ENCODE assay signal across 21 cellular contexts in the genomic region with DNA sequence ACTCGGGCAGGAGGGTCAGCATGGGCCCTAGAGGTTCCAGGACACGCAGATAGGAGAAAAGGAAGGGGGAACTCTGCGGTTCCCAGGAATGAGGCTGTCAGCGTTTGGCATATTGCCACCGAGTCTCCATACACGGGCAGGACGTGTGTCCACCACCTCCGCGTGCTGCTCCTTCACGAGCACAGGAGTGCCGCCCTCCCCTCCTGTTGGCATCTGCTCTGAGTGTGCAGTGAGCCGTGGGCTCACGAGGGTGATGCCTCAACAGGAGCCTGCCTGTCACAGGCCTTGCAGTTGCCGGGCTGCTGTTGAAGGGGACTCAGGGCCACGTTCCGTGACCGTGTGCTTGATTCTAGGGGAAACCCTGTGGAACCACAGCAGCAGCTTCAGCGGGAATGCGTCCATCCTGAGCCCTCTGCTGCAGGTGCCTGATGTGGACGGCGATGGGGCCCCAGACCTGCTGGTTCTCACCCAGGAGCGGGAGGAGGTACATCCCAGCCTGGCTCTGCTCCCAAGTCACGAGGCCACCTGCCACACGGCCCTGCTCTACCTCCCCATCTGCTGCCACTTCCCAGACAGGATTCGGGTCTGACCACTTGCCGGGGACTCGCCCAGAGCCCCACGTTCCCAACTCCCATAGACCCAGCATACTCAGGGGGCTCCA. TPM values are rescaled to one million over a fixed set of nuclear protein-coding genes. Genes with fewer than 3 reads are reported as not detected.
"Had no signal": no experiment of that assay in that cellular context is flagged by ENCODE, and none has a peak within 500 bp of the region (broad histone marks: within the 10 kb centered on the region; RNA-seq: fewer than 3 reads in every experiment).

No MANE protein-coding gene starts in this region.

- H3K27me3 Mint-ChIP-seq: activated CD4-positive, alpha-beta memory T cell treated with anti-CD3 and anti-CD28 coated beads for 36 hours; activated naive CD8-positive, alpha-beta T cell treated with anti-CD3 and anti-CD28 coated beads for 36 hours; activated T-helper 17 cell treated with anti-CD3 and anti-CD28 coated beads, Interleukin-2, amount 50 U/mL, for 72 hours; natural killer cell treated with Interleukin-12 subunit alpha and Interleukin-12 subunit beta and Interleukin-15 and Interleukin-18, amount 100 ng/mL, for 72 hours had no signal

- H3K27ac ChIP-seq: colonic mucosa, transverse colon, vagina, VCaP had no signal

- H3K4me3 Mint-ChIP-seq: activated CD4-positive, alpha-beta memory T cell treated with anti-CD3 and anti-CD28 coated beads for 36 hours; activated naive CD8-positive, alpha-beta T cell treated with anti-CD3 and anti-CD28 coated beads for 36 hours; activated T-helper 17 cell treated with anti-CD3 and anti-CD28 coated beads, Interleukin-2, amount 50 U/mL, for 72 hours; mesothelial cell of epicardium; natural killer cell treated with Interleukin-12 subunit alpha and Interleukin-12 subunit beta and Interleukin-15 and Interleukin-18, amount 100 ng/mL, for 72 hours had no signal

- H3K9me3 ChIP-seq: colonic mucosa, transverse colon, vagina had no signal

- H3K27me3 ChIP-seq: colonic mucosa, transverse colon, vagina had no signal

- H3K4me3 ChIP-seq: colonic mucosa, lung, transverse colon, vagina had no signal

- H3K4me1 ChIP-seq: colonic mucosa, vagina had no signal

- H3K4me1 Mint-ChIP-seq: mesothelial cell of epicardium had no signal

- H3K9me3 Mint-ChIP-seq: activated CD4-positive, alpha-beta memory T cell treated with anti-CD3 and anti-CD28 coated beads for 36 hours; activated naive CD8-positive, alpha-beta T cell treated with anti-CD3 and anti-CD28 coated beads for 36 hours; activated T-helper 17 cell treated with anti-CD3 and anti-CD28 coated beads, Interleukin-2, amount 50 U/mL, for 72 hours; mesothelial cell of epicardium; natural killer cell treated with Interleukin-12 subunit alpha and Interleukin-12 subunit beta and Interleukin-15 and Interleukin-18, amount 100 ng/mL, for 72 hours had no signal

- H3K27ac Mint-ChIP-seq: activated CD4-positive, alpha-beta memory T cell treated with anti-CD3 and anti-CD28 coated beads for 36 hours; activated T-helper 17 cell treated with anti-CD3 and anti-CD28 coated beads, Interleukin-2, amount 50 U/mL, for 72 hours; mesothelial cell of epicardium; natural killer cell treated with Interleukin-12 subunit alpha and Interleukin-12 subunit beta and Interleukin-15 and Interleukin-18, amount 100 ng/mL, for 72 hours had no signal

- DNase-seq: activated CD4-positive, alpha-beta memory T cell treated with anti-CD3 and anti-CD28 coated beads for 36 hours; activated CD4-positive, alpha-beta T cell treated with anti-CD3 and anti-CD28 coated beads for 1 hour; activated naive CD4-positive, alpha-beta T cell; activated naive CD8-positive, alpha-beta T cell treated with anti-CD3 and anti-CD28 coated beads for 36 hours; activated T-cell treated with anti-CD3 and anti-CD28 coated beads, Interleukin-2, amount 50 U/mL, for 1 hour; amniotic stem cell; colonic mucosa; foreskin melanocyte; islet precursor cell; nucleus accumbens; stimulated activated CD4-positive, alpha-beta T cell treated with anti-CD3 and anti-CD28 coated beads, Interleukin-2, amount 100 ng/mL, for 24 hours; stimulated activated naive CD4-positive, alpha-beta T cell treated with Interleukin-2 at 50 U/mL for 16 hours; T-helper 2 cell; transverse colon had no signal

RNA-seq across cellular contexts. Expression of gene RGS11, which starts 14.6 kb away (rescaled TPM):
- total RNA-seq: activated naive CD8-positive, alpha-beta T cell treated with anti-CD3 and anti-CD28 coated beads for 36 hours; natural killer cell treated with Interleukin-12 subunit alpha and Interleukin-12 subunit beta and Interleukin-15 and Interleukin-18, amount 100 ng/mL, for 72 hours had no signal

RNA-seq across cellular contexts. Expression of gene ARHGDIG, which starts 19.2 kb away (rescaled TPM):
- total RNA-seq: activated CD4-positive, alpha-beta memory T cell treated with anti-CD3 and anti-CD28 coated beads for 36 hours; activated naive CD8-positive, alpha-beta T cell treated with anti-CD3 and anti-CD28 coated beads for 36 hours; activated T-helper 17 cell treated with anti-CD3 and anti-CD28 coated beads, Interleukin-2, amount 50 U/mL, for 72 hours; natural killer cell treated with Interleukin-12 subunit alpha and Interleukin-12 subunit beta and Interleukin-15 and Interleukin-18, amount 100 ng/mL, for 72 hours; vagina had no signal

RNA-seq across cellular contexts. Expression of gene PDIA2, which starts 21.8 kb away (rescaled TPM):
- total RNA-seq: activated CD4-positive, alpha-beta memory T cell treated with anti-CD3 and anti-CD28 coated beads for 36 hours; activated naive CD8-positive, alpha-beta T cell treated with anti-CD3 and anti-CD28 coated beads for 36 hours; activated T-helper 17 cell treated with anti-CD3 and anti-CD28 coated beads, Interleukin-2, amount 50 U/mL, for 72 hours; epithelial cell of proximal tubule; natural killer cell treated with Interleukin-12 subunit alpha and Interleukin-12 subunit beta and Interleukin-15 and Interleukin-18, amount 100 ng/mL, for 72 hours; vagina had no signal
